Comparison of ENCODE assay signal across 9 cellular contexts in genomic region chr3:141294848-141295247, GRCh38.
A peak's percentile ranks its signal among the peaks of the same experiment; 100 is the strongest.
DNase-seq lines count a peak whose midpoint lies in the region; ATAC-seq and TF ChIP-seq lines count a peak whose summit lies in the region.
"Had no signal": no experiment of that assay in that cellular context is flagged by ENCODE, and none has a peak within 500 bp of the region (broad histone marks: within the 10 kb centered on the region; RNA-seq: fewer than 3 reads in every experiment).

No MANE protein-coding gene starts in this region.

- H3K27me3 ChIP-seq in heart left ventricle, result no peaks in the 10 kb centered on the region
- H3K27me3 ChIP-seq in body of pancreas, result no peaks in the 10 kb centered on the region
- H3K27me3 ChIP-seq in uterus, result no peaks in the 10 kb centered on the region

- WGBS in heart left ventricle, 4 donors, result 40 to 46% (median 43%) methylated on average over 2 of the region's 2 CpGs
- 24 to 27% methylated on average over 2 of the region's 2 CpGs for WGBS in body of pancreas, 2 donors

- H3K4me1 ChIP-seq in heart left ventricle (peaks cover 0 to 39% (median 25%) of the 10 kb centered on the region in 12 donors), body of pancreas (no peaks in the 10 kb centered on the region), uterus (peaks cover 0 to 13% of the 10 kb centered on the region in 2 donors)

- TF ChIP-seq CTCF in heart left ventricle (IDR thresholded peaks at IDR 0.05) (no peak), body of pancreas (IDR thresholded peaks at IDR 0.05) (no peak), uterus (IDR thresholded peaks at IDR 0.05) (no peak)

- peaks cover 0 to 9% (median 0%) of the 10 kb centered on the region in 9 donors for H3K36me3 ChIP-seq in heart left ventricle
- H3K36me3 ChIP-seq in body of pancreas (replicated peaks in 1 of 2; ENCODE audit: insufficient read depth in 1 of 2, low read depth in 2 of 2), result no peaks in the 10 kb centered on the region
- H3K36me3 ChIP-seq in uterus, result no peaks in the 10 kb centered on the region

- no peak for TF ChIP-seq POLR2A in heart left ventricle (IDR thresholded peaks at IDR 0.05)
- no peak for TF ChIP-seq POLR2A in body of pancreas (IDR thresholded peaks at IDR 0.05)
- TF ChIP-seq POLR2A in uterus (IDR thresholded peaks at IDR 0.05), result no peak

- ATAC-seq in heart left ventricle, result peak in 2 of 4 donors; percentile 41 to 47
- peak; percentile 45 for ATAC-seq in body of pancreas
- no peak for ATAC-seq in HG03521 (IDR thresholded peaks at IDR 0.05; ENCODE audit: unreplicated experiment)
- ATAC-seq in HG03342 (IDR thresholded peaks at IDR 0.05; ENCODE audit: unreplicated experiment), result no peak

- H3K9me3 ChIP-seq in heart left ventricle (no peaks in the 10 kb centered on the region), body of pancreas (no peaks in the 10 kb centered on the region), uterus (no peaks in the 10 kb centered on the region)

- intact Hi-C loops in heart left ventricle (cut with DNase I), result no loop called here
- intact Hi-C loops in cardiac septum (cut with DNase I), result no loop called here
- intact Hi-C loops in body of pancreas (cut with DNase I), result no loop called here
- intact Hi-C loops in uterus (cut with DNase I; ENCODE audit: low total_unique reads), result no loop called here

- H3K27ac ChIP-seq in heart left ventricle (peak overlapping the region in 10 of 12 donors; percentile 5 to 67 (median 34)), body of pancreas (peak overlapping the region in 1 of 4 donors; percentile 39), uterus (peak overlapping the region; percentile 66 to 84)
- H3K27ac ChIP-seq: VCaP had no signal

- no peak for DNase-seq in heart left ventricle
- no peak for DNase-seq in cardiac septum (ENCODE audit: low spot score)
- DNase-seq in body of pancreas, result no peak
- peak; percentile 43 for DNase-seq in medulla oblongata (ENCODE audit: extremely low spot score)
- DNase-seq in uterus, result no peak
- no peak for DNase-seq in NCI-H82 treated with DMSO at 0.1 percent for 48 hours (lab: John Stamatoyannopoulos, UW; ENCODE audit: unreplicated experiment)

- H3K4me3 ChIP-seq in heart left ventricle, result peak overlapping the region in 10 of 12 donors; percentile 17 to 58 (median 39)
- H3K4me3 ChIP-seq in body of pancreas, result no peak overlapping the region
- peak overlapping the region; percentile 16 to 33 for H3K4me3 ChIP-seq in uterus

Comparison
In these comparisons a context has a peak if more than half of its experiments do, and no peak if none do; other contexts are left out.
1. H3K4me3 ChIP-seq: peak in heart left ventricle (10 of 12) and uterus (2 of 2); none in body of pancreas (0 of 2).